Comparison of ENCODE assay signal across 1 cellular context in genomic region chr7:65260673-65261072, GRCh38.
A peak's percentile ranks its signal among the peaks of the same experiment; 100 is the strongest.
TF ChIP-seq lines count a peak whose summit lies in the region.
"Not testable (repeated sequence)": the region's sequence is repeated elsewhere in the genome, so short reads cannot be mapped to it uniquely, and the experiment has no call there.

No MANE protein-coding gene starts in this region.

TF ChIP-seq in K562, 482 proteins besides CTCF, POLR2A, EP300 and RAD21 (continues in another document):
- 0 out of 2 replicates have a peak, but pooled peaks have one; percentile 65 for TF ChIP-seq GATAD2A (IDR thresholded peaks at IDR 0.05)
- peak; percentile 74; the same call in 1 of the 2 replicates for TF ChIP-seq MIER1 (IDR thresholded peaks at IDR 0.05; ENCODE audit: low read depth)
- peak; percentile 52; the same call in 1 of the 2 replicates for TF ChIP-seq SMARCE1 (IDR thresholded peaks at IDR 0.05)
- peak in 1 of 2 experiments; percentile 65; a peak in 2 of 4 replicates for TF ChIP-seq HDAC1 (IDR thresholded peaks at IDR 0.05)
- peak; percentile 38; the same call in 1 of the 2 replicates for TF ChIP-seq EP400 (IDR thresholded peaks at IDR 0.05)
- TF ChIP-seq, protein P1, sequence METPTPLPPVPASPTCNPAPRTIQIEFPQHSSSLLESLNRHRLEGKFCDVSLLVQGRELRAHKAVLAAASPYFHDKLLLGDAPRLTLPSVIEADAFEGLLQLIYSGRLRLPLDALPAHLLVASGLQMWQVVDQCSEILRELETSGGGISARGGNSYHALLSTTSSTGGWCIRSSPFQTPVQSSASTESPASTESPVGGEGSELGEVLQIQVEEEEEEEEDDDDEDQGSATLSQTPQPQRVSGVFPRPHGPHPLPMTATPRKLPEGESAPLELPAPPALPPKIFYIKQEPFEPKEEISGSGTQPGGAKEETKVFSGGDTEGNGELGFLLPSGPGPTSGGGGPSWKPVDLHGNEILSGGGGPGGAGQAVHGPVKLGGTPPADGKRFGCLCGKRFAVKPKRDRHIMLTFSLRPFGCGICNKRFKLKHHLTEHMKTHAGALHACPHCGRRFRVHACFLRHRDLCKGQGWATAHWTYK (CRISPR knock-in tag; IDR thresholded peaks at IDR 0.05) = 0 out of 2 replicates have a peak, but pooled peaks have one; percentile 35
- peak; percentile 63 for TF ChIP-seq TAL1 (IDR thresholded peaks at IDR 0.05)
- TF ChIP-seq DMBX1 (CRISPR knock-in tag; IDR thresholded peaks at IDR 0.05; ENCODE audit: borderline replicate concordance) = peak; percentile 27; the same call in 1 of the 2 replicates
- TF ChIP-seq, protein P2, sequence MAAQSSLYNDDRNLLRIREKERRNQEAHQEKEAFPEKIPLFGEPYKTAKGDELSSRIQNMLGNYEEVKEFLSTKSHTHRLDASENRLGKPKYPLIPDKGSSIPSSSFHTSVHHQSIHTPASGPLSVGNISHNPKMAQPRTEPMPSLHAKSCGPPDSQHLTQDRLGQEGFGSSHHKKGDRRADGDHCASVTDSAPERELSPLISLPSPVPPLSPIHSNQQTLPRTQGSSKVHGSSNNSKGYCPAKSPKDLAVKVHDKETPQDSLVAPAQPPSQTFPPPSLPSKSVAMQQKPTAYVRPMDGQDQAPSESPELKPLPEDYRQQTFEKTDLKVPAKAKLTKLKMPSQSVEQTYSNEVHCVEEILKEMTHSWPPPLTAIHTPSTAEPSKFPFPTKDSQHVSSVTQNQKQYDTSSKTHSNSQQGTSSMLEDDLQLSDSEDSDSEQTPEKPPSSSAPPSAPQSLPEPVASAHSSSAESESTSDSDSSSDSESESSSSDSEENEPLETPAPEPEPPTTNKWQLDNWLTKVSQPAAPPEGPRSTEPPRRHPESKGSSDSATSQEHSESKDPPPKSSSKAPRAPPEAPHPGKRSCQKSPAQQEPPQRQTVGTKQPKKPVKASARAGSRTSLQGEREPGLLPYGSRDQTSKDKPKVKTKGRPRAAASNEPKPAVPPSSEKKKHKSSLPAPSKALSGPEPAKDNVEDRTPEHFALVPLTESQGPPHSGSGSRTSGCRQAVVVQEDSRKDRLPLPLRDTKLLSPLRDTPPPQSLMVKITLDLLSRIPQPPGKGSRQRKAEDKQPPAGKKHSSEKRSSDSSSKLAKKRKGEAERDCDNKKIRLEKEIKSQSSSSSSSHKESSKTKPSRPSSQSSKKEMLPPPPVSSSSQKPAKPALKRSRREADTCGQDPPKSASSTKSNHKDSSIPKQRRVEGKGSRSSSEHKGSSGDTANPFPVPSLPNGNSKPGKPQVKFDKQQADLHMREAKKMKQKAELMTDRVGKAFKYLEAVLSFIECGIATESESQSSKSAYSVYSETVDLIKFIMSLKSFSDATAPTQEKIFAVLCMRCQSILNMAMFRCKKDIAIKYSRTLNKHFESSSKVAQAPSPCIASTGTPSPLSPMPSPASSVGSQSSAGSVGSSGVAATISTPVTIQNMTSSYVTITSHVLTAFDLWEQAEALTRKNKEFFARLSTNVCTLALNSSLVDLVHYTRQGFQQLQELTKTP (IDR thresholded peaks at IDR 0.05; ENCODE audit: low read depth in 1 of 2, partially characterized antibody in 2 of 2) = peak in 1 of 2 experiments; percentile 54
- peak; percentile 36; the same call in 1 of the 2 replicates for TF ChIP-seq MTA3 (IDR thresholded peaks at IDR 0.05; ENCODE audit: borderline replicate concordance)
- TF ChIP-seq MGA (IDR thresholded peaks at IDR 0.05) = peak; percentile 60; the same call in 1 of the 2 replicates
- TF ChIP-seq NCOR1 (IDR thresholded peaks at IDR 0.05) = peak; percentile 78
- peak; percentile 77 for TF ChIP-seq MAX (CRISPR knock-in tag; IDR thresholded peaks at IDR 0.05)
- 0 out of 4 replicates have a peak, but pooled peaks of 1 of the 2 experiments have one; percentile 19 for TF ChIP-seq NONO (IDR thresholded peaks at IDR 0.05; ENCODE audit: low read depth in 2 of 2, low read length in 1 of 2)
- peak; percentile 53 to 67; a peak in 3 of 4 replicates for TF ChIP-seq TRIM24 (IDR thresholded peaks at IDR 0.05)
- peak; percentile 56 for TF ChIP-seq LEF1 (IDR thresholded peaks at IDR 0.05)
- peak; percentile 49 for TF ChIP-seq CXXC5 (CRISPR knock-in tag; IDR thresholded peaks at IDR 0.05)
- TF ChIP-seq ATF1 (CRISPR knock-in tag; IDR thresholded peaks at IDR 0.05) = not testable (repeated sequence)
- 0 out of 2 replicates have a peak, but pooled peaks have one; percentile 10 for TF ChIP-seq ATF1 (tag; IDR thresholded peaks at IDR 0.05)
- peak; percentile 45; the same call in 1 of the 2 replicates for TF ChIP-seq NFIC (IDR thresholded peaks at IDR 0.05)
- 0 out of 4 replicates have a peak, but pooled peaks of 1 of the 2 experiments have one; percentile 18 for TF ChIP-seq FOXK2 (conservative IDR thresholded peaks at IDR 0.05 in 1 of 2, IDR thresholded peaks at IDR 0.05 in 1 of 2; ENCODE audit: low read depth in 2 of 2)
- TF ChIP-seq ZFX (CRISPR knock-in tag; IDR thresholded peaks at IDR 0.05) = peak; percentile 38; the same call in 1 of the 2 replicates
- peak; percentile 79 for TF ChIP-seq SOX6 (IDR thresholded peaks at IDR 0.05)
- peak; percentile 26 for TF ChIP-seq HDAC3 (IDR thresholded peaks at IDR 0.05; ENCODE audit: borderline replicate concordance, partially characterized antibody)
- peak; percentile 21 for TF ChIP-seq MEIS2 (IDR thresholded peaks at IDR 0.05; ENCODE audit: partially characterized antibody)
- TF ChIP-seq ARID1B (IDR thresholded peaks at IDR 0.05) = peak; percentile 81
- 0 out of 2 replicates have a peak, but pooled peaks have one; percentile 49 for TF ChIP-seq BCOR (IDR thresholded peaks at IDR 0.05)
- TF ChIP-seq EHMT2 (IDR thresholded peaks at IDR 0.05) = peak; percentile 81
- peak; percentile 63; the same call in 1 of the 2 replicates for TF ChIP-seq HDAC2 (IDR thresholded peaks at IDR 0.05)
- peak; percentile 31; the same call in 1 of the 2 replicates for TF ChIP-seq NKRF (IDR thresholded peaks at IDR 0.05; ENCODE audit: borderline replicate concordance)
- TF ChIP-seq CBFA2T2 (conservative IDR thresholded peaks at IDR 0.05) = peak; percentile 85
- TF ChIP-seq SMAD4 (CRISPR knock-in tag; conservative IDR thresholded peaks at IDR 0.05) = peak; percentile 79
- peak; percentile 63; the same call in 1 of the 2 replicates for TF ChIP-seq ZEB2 (IDR thresholded peaks at IDR 0.05)
- peak in 1 of 2 experiments; percentile 22; a peak in 1 of 4 replicates for TF ChIP-seq NRF1 (conservative IDR thresholded peaks at IDR 0.05 in 1 of 2, IDR thresholded peaks at IDR 0.05 in 1 of 2)
- peak; percentile 85 for TF ChIP-seq CTBP1 (IDR thresholded peaks at IDR 0.05; ENCODE audit: borderline replicate concordance)
- TF ChIP-seq, protein P3, sequence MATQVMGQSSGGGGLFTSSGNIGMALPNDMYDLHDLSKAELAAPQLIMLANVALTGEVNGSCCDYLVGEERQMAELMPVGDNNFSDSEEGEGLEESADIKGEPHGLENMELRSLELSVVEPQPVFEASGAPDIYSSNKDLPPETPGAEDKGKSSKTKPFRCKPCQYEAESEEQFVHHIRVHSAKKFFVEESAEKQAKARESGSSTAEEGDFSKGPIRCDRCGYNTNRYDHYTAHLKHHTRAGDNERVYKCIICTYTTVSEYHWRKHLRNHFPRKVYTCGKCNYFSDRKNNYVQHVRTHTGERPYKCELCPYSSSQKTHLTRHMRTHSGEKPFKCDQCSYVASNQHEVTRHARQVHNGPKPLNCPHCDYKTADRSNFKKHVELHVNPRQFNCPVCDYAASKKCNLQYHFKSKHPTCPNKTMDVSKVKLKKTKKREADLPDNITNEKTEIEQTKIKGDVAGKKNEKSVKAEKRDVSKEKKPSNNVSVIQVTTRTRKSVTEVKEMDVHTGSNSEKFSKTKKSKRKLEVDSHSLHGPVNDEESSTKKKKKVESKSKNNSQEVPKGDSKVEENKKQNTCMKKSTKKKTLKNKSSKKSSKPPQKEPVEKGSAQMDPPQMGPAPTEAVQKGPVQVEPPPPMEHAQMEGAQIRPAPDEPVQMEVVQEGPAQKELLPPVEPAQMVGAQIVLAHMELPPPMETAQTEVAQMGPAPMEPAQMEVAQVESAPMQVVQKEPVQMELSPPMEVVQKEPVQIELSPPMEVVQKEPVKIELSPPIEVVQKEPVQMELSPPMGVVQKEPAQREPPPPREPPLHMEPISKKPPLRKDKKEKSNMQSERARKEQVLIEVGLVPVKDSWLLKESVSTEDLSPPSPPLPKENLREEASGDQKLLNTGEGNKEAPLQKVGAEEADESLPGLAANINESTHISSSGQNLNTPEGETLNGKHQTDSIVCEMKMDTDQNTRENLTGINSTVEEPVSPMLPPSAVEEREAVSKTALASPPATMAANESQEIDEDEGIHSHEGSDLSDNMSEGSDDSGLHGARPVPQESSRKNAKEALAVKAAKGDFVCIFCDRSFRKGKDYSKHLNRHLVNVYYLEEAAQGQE (CRISPR knock-in tag; IDR thresholded peaks at IDR 0.05; ENCODE audit: low read depth) = peak; percentile 85
